Comparison of ENCODE assay signal across 1 cellular context in the genomic region with DNA sequence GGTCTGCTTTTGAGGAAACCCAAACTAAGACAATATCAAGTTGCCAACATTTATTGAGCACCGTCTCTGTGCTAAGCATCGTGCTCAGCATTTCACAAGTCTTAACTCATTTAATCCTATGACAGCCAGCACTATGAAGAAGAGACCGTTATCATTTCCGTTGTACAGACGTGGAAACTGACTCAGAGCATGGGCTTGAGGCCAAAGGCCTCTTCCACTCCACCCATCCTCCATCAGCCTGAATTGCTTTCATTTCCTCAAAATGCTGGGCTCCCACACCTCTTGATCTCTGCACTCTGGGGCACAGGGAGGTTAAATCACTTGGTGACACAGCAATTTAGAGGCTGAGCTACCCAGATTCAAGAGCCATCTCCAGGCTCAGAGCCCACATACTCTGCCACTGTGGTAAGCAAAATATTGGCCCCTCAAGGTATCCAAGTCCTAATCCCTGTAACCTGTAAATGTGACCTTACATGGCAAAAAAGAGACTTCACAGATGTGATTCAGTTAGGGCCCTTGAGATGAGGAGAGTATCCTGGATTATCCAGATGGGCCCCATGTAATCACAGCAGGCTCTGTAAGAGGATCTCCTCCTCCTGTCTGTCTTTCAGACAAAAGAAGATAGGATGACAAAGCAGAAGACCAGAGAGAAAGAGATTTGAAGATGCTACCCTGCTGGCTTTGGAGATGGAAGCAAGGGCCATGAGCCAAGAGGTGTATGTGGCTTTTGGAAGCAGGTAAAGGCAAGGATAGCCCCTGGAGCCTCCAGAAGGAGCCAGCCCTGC.
TF ChIP-seq lines count a peak whose summit lies in the region.

No MANE protein-coding gene starts in this region.

TF ChIP-seq in HepG2, 621 proteins besides CTCF, POLR2A, EP300 and RAD21 (continued from another document and continues in another):
- no peak for TF ChIP-seq REST (IDR thresholded peaks at IDR 0.05; ENCODE audit: borderline replicate concordance in 1 of 2, low read depth in 1 of 2, low read length in 2 of 2)
- TF ChIP-seq SUZ12 (IDR thresholded peaks at IDR 0.05; ENCODE audit: low read depth, low read length) = no peak
- TF ChIP-seq ZNF768 (CRISPR knock-in tag; IDR thresholded peaks at IDR 0.05) = no peak; the same call in 1 of the 2 replicates
- no peak for TF ChIP-seq TEAD2 (CRISPR knock-in tag; IDR thresholded peaks at IDR 0.05)
- no peak for TF ChIP-seq HHEX (CRISPR knock-in tag; IDR thresholded peaks at IDR 0.05)
- no peak for TF ChIP-seq CBX2 (IDR thresholded peaks at IDR 0.05; ENCODE audit: low read depth, low read length)
- TF ChIP-seq CBX2 (CRISPR knock-in tag; IDR thresholded peaks at IDR 0.05; ENCODE audit: low read depth) = no peak
- peak; percentile 65; the same call in 1 of the 2 replicates for TF ChIP-seq ZNF691 (CRISPR knock-in tag; IDR thresholded peaks at IDR 0.05; ENCODE audit: borderline replicate concordance, low read depth)
- no peak for TF ChIP-seq TAF1 (CRISPR knock-in tag; IDR thresholded peaks at IDR 0.05)
- TF ChIP-seq, protein P1, sequence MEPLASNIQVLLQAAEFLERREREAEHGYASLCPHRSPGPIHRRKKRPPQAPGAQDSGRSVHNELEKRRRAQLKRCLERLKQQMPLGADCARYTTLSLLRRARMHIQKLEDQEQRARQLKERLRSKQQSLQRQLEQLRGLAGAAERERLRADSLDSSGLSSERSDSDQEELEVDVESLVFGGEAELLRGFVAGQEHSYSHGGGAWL (CRISPR knock-in tag; IDR thresholded peaks at IDR 0.05) = no peak
- TF ChIP-seq NCOR1 (IDR thresholded peaks at IDR 0.05; ENCODE audit: borderline replicate concordance, low read length) = peak; percentile 48; the same call in 1 of the 2 replicates
- no peak for TF ChIP-seq ZNF841 (CRISPR knock-in tag; IDR thresholded peaks at IDR 0.05; ENCODE audit: borderline replicate concordance)
- no peak for TF ChIP-seq SNAI1 (CRISPR knock-in tag; IDR thresholded peaks at IDR 0.05; ENCODE audit: borderline replicate concordance)
- TF ChIP-seq TARDBP (CRISPR knock-in tag; IDR thresholded peaks at IDR 0.05) = no peak
- no peak for TF ChIP-seq ZNF772 (CRISPR knock-in tag; IDR thresholded peaks at IDR 0.05)
- no peak for TF ChIP-seq NPAS2 (CRISPR knock-in tag; IDR thresholded peaks at IDR 0.05; ENCODE audit: borderline replicate concordance)
- TF ChIP-seq ZNF776 (CRISPR knock-in tag; IDR thresholded peaks at IDR 0.05) = no peak
- TF ChIP-seq ZNF333 (CRISPR knock-in tag; IDR thresholded peaks at IDR 0.05; ENCODE audit: borderline replicate concordance) = no peak
- no peak for TF ChIP-seq ISX (CRISPR knock-in tag; conservative IDR thresholded peaks at IDR 0.05)
- no peak for TF ChIP-seq HOXD1 (CRISPR knock-in tag; IDR thresholded peaks at IDR 0.05)
- no peak for TF ChIP-seq GABPB1 (CRISPR knock-in tag; IDR thresholded peaks at IDR 0.05)
- TF ChIP-seq SRSF4 (IDR thresholded peaks at IDR 0.05; ENCODE audit: low read depth, low read length, poor library complexity, severe bottlenecking) = no peak
- peak; percentile 72 for TF ChIP-seq NFIC (IDR thresholded peaks at IDR 0.05; ENCODE audit: low read length)
- no peak for TF ChIP-seq SMARCC2 (IDR thresholded peaks at IDR 0.05)
- TF ChIP-seq, protein P2, sequence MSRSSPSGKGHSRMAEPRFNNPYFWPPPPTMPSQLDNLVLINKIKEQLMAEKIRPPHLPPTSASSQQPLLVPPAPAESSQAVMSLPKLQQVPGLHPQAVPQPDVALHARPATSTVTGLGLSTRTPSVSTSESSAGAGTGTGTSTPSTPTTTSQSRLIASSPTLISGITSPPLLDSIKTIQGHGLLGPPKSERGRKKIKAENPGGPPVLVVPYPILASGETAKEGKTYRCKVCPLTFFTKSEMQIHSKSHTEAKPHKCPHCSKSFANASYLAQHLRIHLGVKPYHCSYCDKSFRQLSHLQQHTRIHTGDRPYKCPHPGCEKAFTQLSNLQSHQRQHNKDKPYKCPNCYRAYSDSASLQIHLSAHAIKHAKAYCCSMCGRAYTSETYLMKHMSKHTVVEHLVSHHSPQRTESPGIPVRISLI (CRISPR knock-in tag; IDR thresholded peaks at IDR 0.05; ENCODE audit: borderline replicate concordance) = no peak
- TF ChIP-seq U2AF2 (IDR thresholded peaks at IDR 0.05; ENCODE audit: low read depth, low read length) = no peak
- TF ChIP-seq JUNB (CRISPR knock-in tag; IDR thresholded peaks at IDR 0.05; ENCODE audit: borderline replicate concordance) = no peak
- no peak for TF ChIP-seq ZNF326 (CRISPR knock-in tag; IDR thresholded peaks at IDR 0.05; ENCODE audit: borderline replicate concordance)
- no peak for TF ChIP-seq ZBTB40 (IDR thresholded peaks at IDR 0.05)
- no peak for TF ChIP-seq ZBTB40 (CRISPR knock-in tag; IDR thresholded peaks at IDR 0.05)
- no peak for TF ChIP-seq NONO (IDR thresholded peaks at IDR 0.05)
- TF ChIP-seq NONO (CRISPR knock-in tag; conservative IDR thresholded peaks at IDR 0.05) = no peak
- no peak for TF ChIP-seq MXD1 (CRISPR knock-in tag; IDR thresholded peaks at IDR 0.05)
- TF ChIP-seq, protein P3, sequence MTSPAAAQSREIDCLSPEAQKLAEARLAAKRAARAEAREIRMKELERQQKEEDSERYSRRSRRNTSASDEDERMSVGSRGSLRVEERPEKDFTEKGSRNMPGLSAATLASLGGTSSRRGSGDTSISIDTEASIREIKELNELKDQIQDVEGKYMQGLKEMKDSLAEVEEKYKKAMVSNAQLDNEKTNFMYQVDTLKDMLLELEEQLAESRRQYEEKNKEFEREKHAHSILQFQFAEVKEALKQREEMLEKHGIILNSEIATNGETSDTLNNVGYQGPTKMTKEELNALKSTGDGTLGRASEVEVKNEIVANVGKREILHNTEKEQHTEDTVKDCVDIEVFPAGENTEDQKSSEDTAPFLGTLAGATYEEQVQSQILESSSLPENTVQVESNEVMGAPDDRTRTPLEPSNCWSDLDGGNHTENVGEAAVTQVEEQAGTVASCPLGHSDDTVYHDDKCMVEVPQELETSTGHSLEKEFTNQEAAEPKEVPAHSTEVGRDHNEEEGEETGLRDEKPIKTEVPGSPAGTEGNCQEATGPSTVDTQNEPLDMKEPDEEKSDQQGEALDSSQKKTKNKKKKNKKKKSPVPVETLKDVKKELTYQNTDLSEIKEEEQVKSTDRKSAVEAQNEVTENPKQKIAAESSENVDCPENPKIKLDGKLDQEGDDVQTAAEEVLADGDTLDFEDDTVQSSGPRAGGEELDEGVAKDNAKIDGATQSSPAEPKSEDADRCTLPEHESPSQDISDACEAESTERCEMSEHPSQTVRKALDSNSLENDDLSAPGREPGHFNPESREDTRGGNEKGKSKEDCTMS (CRISPR knock-in tag; conservative IDR thresholded peaks at IDR 0.05) = no peak
- TF ChIP-seq ZBTB7B (CRISPR knock-in tag; IDR thresholded peaks at IDR 0.05) = peak; percentile 45; the same call in 1 of the 2 replicates
- TF ChIP-seq MIER3 (CRISPR knock-in tag; IDR thresholded peaks at IDR 0.05; ENCODE audit: borderline replicate concordance) = no peak
- TF ChIP-seq, protein P4, sequence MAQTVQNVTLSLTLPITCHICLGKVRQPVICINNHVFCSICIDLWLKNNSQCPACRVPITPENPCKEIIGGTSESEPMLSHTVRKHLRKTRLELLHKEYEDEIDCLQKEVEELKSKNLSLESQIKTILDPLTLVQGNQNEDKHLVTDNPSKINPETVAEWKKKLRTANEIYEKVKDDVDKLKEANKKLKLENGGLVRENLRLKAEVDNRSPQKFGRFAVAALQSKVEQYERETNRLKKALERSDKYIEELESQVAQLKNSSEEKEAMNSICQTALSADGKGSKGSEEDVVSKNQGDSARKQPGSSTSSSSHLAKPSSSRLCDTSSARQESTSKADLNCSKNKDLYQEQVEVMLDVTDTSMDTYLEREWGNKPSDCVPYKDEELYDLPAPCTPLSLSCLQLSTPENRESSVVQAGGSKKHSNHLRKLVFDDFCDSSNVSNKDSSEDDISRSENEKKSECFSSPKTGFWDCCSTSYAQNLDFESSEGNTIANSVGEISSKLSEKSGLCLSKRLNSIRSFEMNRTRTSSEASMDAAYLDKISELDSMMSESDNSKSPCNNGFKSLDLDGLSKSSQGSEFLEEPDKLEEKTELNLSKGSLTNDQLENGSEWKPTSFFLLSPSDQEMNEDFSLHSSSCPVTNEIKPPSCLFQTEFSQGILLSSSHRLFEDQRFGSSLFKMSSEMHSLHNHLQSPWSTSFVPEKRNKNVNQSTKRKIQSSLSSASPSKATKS (CRISPR knock-in tag; IDR thresholded peaks at IDR 0.05) = no peak
- peak; percentile 56 for TF ChIP-seq KAT8 (CRISPR knock-in tag; IDR thresholded peaks at IDR 0.05)
- peak; percentile 79 for TF ChIP-seq ZNF3 (CRISPR knock-in tag; IDR thresholded peaks at IDR 0.05)
- TF ChIP-seq ZNF766 (CRISPR knock-in tag; IDR thresholded peaks at IDR 0.05; ENCODE audit: borderline replicate concordance) = no peak
